Comparison of ENCODE assay signal across 10 cellular contexts in the genomic region with DNA sequence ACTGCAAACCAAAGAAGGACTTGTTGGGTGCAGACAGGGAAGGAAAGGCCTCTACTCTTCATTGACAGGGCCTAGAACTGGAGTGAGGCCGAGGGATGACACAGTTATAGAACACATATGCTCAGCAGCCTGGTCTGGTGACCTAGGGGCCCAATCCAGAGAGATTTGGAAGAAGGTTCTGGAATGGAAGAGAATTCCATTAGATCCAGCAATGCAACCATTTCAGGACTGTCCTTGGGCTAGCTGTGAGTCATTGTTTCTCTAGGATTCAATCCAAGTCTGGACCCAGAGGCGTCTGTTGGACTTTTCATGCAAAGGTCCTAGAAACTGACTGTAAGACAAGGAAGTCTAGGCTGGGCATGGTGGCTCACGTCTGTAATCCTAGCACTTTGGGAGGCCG. TPM values are rescaled to one million over a fixed set of nuclear protein-coding genes. Genes with fewer than 3 reads are reported as not detected.
DNase-seq lines count a peak whose midpoint lies in the region; ATAC-seq and TF ChIP-seq lines count a peak whose summit lies in the region.
"Had no signal": no experiment of that assay in that cellular context is flagged by ENCODE, and none has a peak within 500 bp of the region (broad histone marks: within the 10 kb centered on the region; RNA-seq: fewer than 3 reads in every experiment).

No MANE protein-coding gene starts in this region.

- TF ChIP-seq CTCF in HFF-Myc (IDR thresholded peaks at IDR 0.05; ENCODE audit: low read depth, low read length, missing control alignments) (no peak), body of pancreas (IDR thresholded peaks at IDR 0.05) (no peak)

- no peaks in the 10 kb centered on the region for H3K9me3 ChIP-seq in body of pancreas
- H3K9me3 ChIP-seq: upper lobe of right lung had no signal

- DNase-seq in HFF-Myc (ENCODE audit: extremely low read depth, low read depth) (peak; percentile 55), body of pancreas (peak; percentile 45 to 76 (median 60)), left ventricle myocardium superior (no peak), stromal cell of bone marrow (ENCODE audit: low read depth) (peak; percentile 78), COR-L47 (lab: John Stamatoyannopoulos, UW) (no peak), NCI-H526 (lab: John Stamatoyannopoulos, UW) (no peak)
- DNase-seq: activated T-cell treated with anti-CD3 and anti-CD28 coated beads, Interleukin-2, amount 50 U/mL, for 4 hours; cortex of kidney; upper lobe of right lung had no signal

- intact Hi-C loops in body of pancreas (cut with DNase I) (no loop called here), left ventricle myocardium superior (cut with micrococcal nuclease) (no loop called here)

- ATAC-seq in body of pancreas: peak; percentile 92
- ATAC-seq in left ventricle myocardium superior: peak; percentile 78
- no peak for ATAC-seq in HG02970 (IDR thresholded peaks at IDR 0.05; ENCODE audit: low FRiP score, unreplicated experiment)
- ATAC-seq: activated T-cell treated with anti-CD3 and anti-CD28 coated beads, Interleukin-2, amount 50 U/mL, for 4 hours had no signal

- WGBS in body of pancreas, 2 donors: 45 to 60% methylated on average over 4 of the region's 4 CpGs

- H3K27ac ChIP-seq in body of pancreas: peak overlapping the region in 3 of 4 donors; percentile 27 to 47 (median 30)
- H3K27ac ChIP-seq: upper lobe of right lung had no signal

- no peaks in the 10 kb centered on the region for H3K36me3 ChIP-seq in body of pancreas (replicated peaks in 1 of 2; ENCODE audit: insufficient read depth in 1 of 2, low read depth in 2 of 2)
- H3K36me3 ChIP-seq: upper lobe of right lung had no signal

- H3K4me3 ChIP-seq in HFF-Myc (replicated peaks; ENCODE audit: low read depth, low read length): no peak overlapping the region
- H3K4me3 ChIP-seq in body of pancreas: no peak overlapping the region
- H3K4me3 ChIP-seq: upper lobe of right lung had no signal

- H3K27me3 ChIP-seq in body of pancreas: no peaks in the 10 kb centered on the region
- H3K27me3 ChIP-seq: upper lobe of right lung had no signal

- no peak for TF ChIP-seq POLR2A in body of pancreas (IDR thresholded peaks at IDR 0.05)

- peaks cover 16% of the 10 kb centered on the region for H3K4me1 ChIP-seq in body of pancreas

RNA-seq across cellular contexts. Expression of gene WIPF3, which starts 59.2 kb away (rescaled TPM):
- total RNA-seq in body of pancreas: 1 to 10 TPM in 1 of 2 donors, under 1 TPM in 1; 0.33 to 1.0 TPM
- 6.2 TPM for total RNA-seq in left ventricle myocardium superior
- total RNA-seq: activated T-cell treated with anti-CD3 and anti-CD28 coated beads, Interleukin-2, amount 50 U/mL, for 4 hours had no signal

Comparison
In these comparisons a context has a peak if more than half of its experiments do, and no peak if none do; other contexts are left out.
1. DNase-seq: peak in HFF-Myc (single experiment), body of pancreas (4 of 4) and stromal cell of bone marrow (single experiment); none in left ventricle myocardium superior (single experiment), COR-L47 (single experiment) and NCI-H526 (0 of 2).